In the genomic region with DNA sequence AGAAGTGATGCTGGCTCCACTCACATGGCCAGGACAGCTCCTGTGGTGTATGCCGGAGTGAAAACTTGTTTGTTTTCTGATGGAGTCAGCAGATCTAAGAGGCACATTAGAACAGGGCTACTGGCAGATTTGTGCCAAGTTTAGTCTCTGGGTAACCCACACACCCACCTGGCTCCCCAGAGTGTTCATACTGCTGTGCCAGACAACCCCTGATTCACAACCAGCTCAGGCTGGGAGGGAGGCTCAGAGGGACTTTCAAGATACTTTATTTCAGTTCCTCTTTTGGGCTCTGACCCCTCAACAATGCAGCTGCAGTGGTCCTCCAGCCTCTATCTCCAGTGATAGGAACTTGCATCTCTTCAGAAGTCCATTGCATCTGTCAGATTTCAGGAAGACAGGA, we compare ENCODE assay signal across 15 cellular contexts. TPM values are rescaled to one million over a fixed set of nuclear protein-coding genes. Genes with fewer than 3 reads are reported as not detected.
DNase-seq lines count a peak whose midpoint lies in the region; ATAC-seq and TF ChIP-seq lines count a peak whose summit lies in the region.
"Had no signal": no experiment of that assay in that cellular context is flagged by ENCODE, and none has a peak within 500 bp of the region (broad histone marks: within the 10 kb centered on the region; RNA-seq: fewer than 3 reads in every experiment).

No MANE protein-coding gene starts in this region.

- no peak overlapping the region for H3K27ac Mint-ChIP-seq in activated naive CD4-positive, alpha-beta T cell treated with anti-CD3 and anti-CD28 coated beads, Interleukin-2, amount 10 ng/mL, durations not matched to agents 7 days and 5 days
- H3K27ac Mint-ChIP-seq in activated CD4-positive, alpha-beta memory T cell treated with anti-CD3 and anti-CD28 coated beads for 36 hours, result no peak overlapping the region
- H3K27ac Mint-ChIP-seq: activated naive CD8-positive, alpha-beta T cell treated with anti-CD3 and anti-CD28 coated beads for 36 hours had no signal

- H3K36me3 ChIP-seq in BLaER1 treated with 17β-estradiol and CSF1 and Interleukin-3, amounts not matched to agents 10 nM and 100 nM, result no peaks in the 10 kb centered on the region

- ATAC-seq in GM19438 (IDR thresholded peaks at IDR 0.05; ENCODE audit: low read depth, unreplicated experiment), result peak; percentile 88
- peak; percentile 89 for ATAC-seq in HG02798 (IDR thresholded peaks at IDR 0.05; ENCODE audit: poor library complexity, unreplicated experiment)
- ATAC-seq in HG03521 (IDR thresholded peaks at IDR 0.05; ENCODE audit: unreplicated experiment), result peak; percentile 77
- no peak for ATAC-seq in omental fat pad (ENCODE audit: low FRiP score)

- no peaks in the 10 kb centered on the region for H3K9me3 Mint-ChIP-seq in activated naive CD4-positive, alpha-beta T cell treated with anti-CD3 and anti-CD28 coated beads, Interleukin-2, amount 10 ng/mL, durations not matched to agents 7 days and 5 days
- H3K9me3 Mint-ChIP-seq in activated CD4-positive, alpha-beta memory T cell treated with anti-CD3 and anti-CD28 coated beads for 36 hours, result no peaks in the 10 kb centered on the region
- H3K9me3 Mint-ChIP-seq: activated naive CD8-positive, alpha-beta T cell treated with anti-CD3 and anti-CD28 coated beads for 36 hours had no signal

- no peak overlapping the region for H3K27ac ChIP-seq in BLaER1 treated with 17β-estradiol and CSF1 and Interleukin-3, amounts not matched to agents 10 nM and 100 nM

- peaks cover 6 to 94% (median 85%) of the 10 kb centered on the region in 11 experiments; a peak in 21 of 22 replicates for H3K27me3 ChIP-seq in BLaER1 treated with 17β-estradiol and CSF1 and Interleukin-3, amounts not matched to agents 10 nM and 100 nM

- H3K27me3 Mint-ChIP-seq in activated naive CD4-positive, alpha-beta T cell treated with anti-CD3 and anti-CD28 coated beads, Interleukin-2, amount 10 ng/mL, durations not matched to agents 7 days and 5 days, result no peaks in the 10 kb centered on the region
- H3K27me3 Mint-ChIP-seq in activated CD4-positive, alpha-beta memory T cell treated with anti-CD3 and anti-CD28 coated beads for 36 hours, result peaks cover 3% of the 10 kb centered on the region

- no peaks in the 10 kb centered on the region for H3K9me3 ChIP-seq in BLaER1 treated with 17β-estradiol and CSF1 and Interleukin-3, amounts not matched to agents 10 nM and 100 nM (replicated peaks in 1 of 11)

- no peak overlapping the region for H3K9ac ChIP-seq in BLaER1 treated with 17β-estradiol and CSF1 and Interleukin-3, amounts not matched to agents 10 nM and 100 nM

- H3K4me2 ChIP-seq in BLaER1 treated with 17β-estradiol and CSF1 and Interleukin-3, amounts not matched to agents 10 nM and 100 nM, result peak overlapping the region in 8 of 11 experiments; percentile 22 to 64 (median 48); a peak in 15 of 22 replicates

- CTCF ChIA-PET in activated naive CD4-positive, alpha-beta T cell treated with anti-CD3 and anti-CD28 coated beads, Interleukin-2, amount 10 ng/mL, durations not matched to agents 7 days and 5 days (lab: Charles Lee), result no interaction called here
- CTCF ChIA-PET in activated CD4-positive, alpha-beta memory T cell treated with anti-CD3 and anti-CD28 coated beads for 36 hours (lab: Charles Lee), result no interaction called here

- intact Hi-C loops in activated CD4-positive, alpha-beta memory T cell treated with anti-CD3 and anti-CD28 coated beads for 36 hours (cut with micrococcal nuclease), result no loop called here

- no peaks in the 10 kb centered on the region for H3K36me3 Mint-ChIP-seq in activated naive CD4-positive, alpha-beta T cell treated with anti-CD3 and anti-CD28 coated beads, Interleukin-2, amount 10 ng/mL, durations not matched to agents 7 days and 5 days
- no peaks in the 10 kb centered on the region for H3K36me3 Mint-ChIP-seq in activated CD4-positive, alpha-beta memory T cell treated with anti-CD3 and anti-CD28 coated beads for 36 hours
- H3K36me3 Mint-ChIP-seq: activated naive CD8-positive, alpha-beta T cell treated with anti-CD3 and anti-CD28 coated beads for 36 hours had no signal

- no peak for TF ChIP-seq CTCF in omental fat pad (IDR thresholded peaks at IDR 0.05)

- peaks cover 0 to 10% (median 0%) of the 10 kb centered on the region in 11 experiments; a peak in 5 of 22 replicates for H4K20me1 ChIP-seq in BLaER1 treated with 17β-estradiol and CSF1 and Interleukin-3, amounts not matched to agents 10 nM and 100 nM

- peaks cover 11 to 18% (median 15%) of the 10 kb centered on the region in 10 experiments; a peak in 18 of 20 replicates for H3K4me1 ChIP-seq in BLaER1 treated with 17β-estradiol and CSF1 and Interleukin-3, amounts not matched to agents 10 nM and 100 nM

- no peak overlapping the region for H3K4me3 ChIP-seq in BLaER1 treated with 17β-estradiol and CSF1 and Interleukin-3, amounts not matched to agents 10 nM and 100 nM

- H3K4me3 Mint-ChIP-seq in activated naive CD4-positive, alpha-beta T cell treated with anti-CD3 and anti-CD28 coated beads, Interleukin-2, amount 10 ng/mL, durations not matched to agents 7 days and 5 days, result no peak overlapping the region
- H3K4me3 Mint-ChIP-seq in activated CD4-positive, alpha-beta memory T cell treated with anti-CD3 and anti-CD28 coated beads for 36 hours, result no peak overlapping the region
- H3K4me3 Mint-ChIP-seq: activated naive CD8-positive, alpha-beta T cell treated with anti-CD3 and anti-CD28 coated beads for 36 hours had no signal

- H3K4me1 Mint-ChIP-seq in activated naive CD4-positive, alpha-beta T cell treated with anti-CD3 and anti-CD28 coated beads, Interleukin-2, amount 10 ng/mL, durations not matched to agents 7 days and 5 days, result no peaks in the 10 kb centered on the region
- no peaks in the 10 kb centered on the region for H3K4me1 Mint-ChIP-seq in activated CD4-positive, alpha-beta memory T cell treated with anti-CD3 and anti-CD28 coated beads for 36 hours (ENCODE audit: low read depth)
- H3K4me1 Mint-ChIP-seq: activated naive CD8-positive, alpha-beta T cell treated with anti-CD3 and anti-CD28 coated beads for 36 hours had no signal

- POLR2A ChIA-PET in activated CD4-positive, alpha-beta memory T cell treated with anti-CD3 and anti-CD28 coated beads for 36 hours (lab: Charles Lee), result no interaction called here

- no peak for DNase-seq in activated naive CD4-positive, alpha-beta T cell treated with anti-CD3 and anti-CD28 coated beads, Interleukin-2, amount 10 ng/mL, durations not matched to agents 7 days and 5 days
- no peak for DNase-seq in activated CD4-positive, alpha-beta memory T cell treated with anti-CD3 and anti-CD28 coated beads for 36 hours
- DNase-seq in midbrain (lab: John Stamatoyannopoulos, UW), result no peak
- no peak for DNase-seq in omental fat pad (ENCODE audit: low spot score)
- DNase-seq: activated naive CD8-positive, alpha-beta T cell treated with anti-CD3 and anti-CD28 coated beads for 36 hours; mesendoderm; NCI-H1436; NCI-H526; SHP77 treated with DMSO at 0.1 percent for 48 hours; stimulated activated CD4-positive, alpha-beta T cell treated with anti-CD3 and anti-CD28 coated beads, Interleukin-15, amount 100 ng/mL, for 24 hours; stimulated activated CD8-positive, alpha-beta memory T cell treated with anti-CD3 and anti-CD28 coated beads, Interleukin-4, amount 100 ng/mL, for 48 hours had no signal

RNA-seq across cellular contexts. Expression of gene NTM, which starts 8.5 kb away (rescaled TPM):
- not detected for total RNA-seq in activated CD4-positive, alpha-beta memory T cell treated with anti-CD3 and anti-CD28 coated beads for 36 hours
- total RNA-seq in omental fat pad, result 1 to 10 TPM in 3 of 4 donors, under 1 TPM in 1; 0.56 to 5.5 (median 2.4) TPM
- total RNA-seq: activated naive CD8-positive, alpha-beta T cell treated with anti-CD3 and anti-CD28 coated beads for 36 hours had no signal
